Comparison of ENCODE assay signal across 29 cellular contexts in genomic region chr7:109407756-109408155, GRCh38.
"Had no signal": no experiment of that assay in that cellular context is flagged by ENCODE, and none has a peak within 500 bp of the region (broad histone marks: within the 10 kb centered on the region; RNA-seq: fewer than 3 reads in every experiment).

No MANE protein-coding gene starts in this region.

- H3K4me3 ChIP-seq: Peyer's patch, SJSA1 had no signal

- H3K4me2 ChIP-seq: SK-N-SH had no signal

- ATAC-seq: activated CD4-positive, alpha-beta T cell treated with anti-CD3 and anti-CD28 coated beads for 36 hours; activated CD4-positive, CD25-positive, alpha-beta regulatory T cell treated with anti-CD3 and anti-CD28 coated beads, Interleukin-2, amount 50 U/mL, for 24 hours; activated naive CD8-positive, alpha-beta T cell treated with anti-CD3 and anti-CD28 coated beads, Interleukin-2, amount 50 U/mL, for 24 hours; activated T-cell treated with anti-CD3 and anti-CD28 coated beads, Interleukin-2, amount 50 U/mL, for 4 hours; PC-3; WTC11 had no signal

- H3K27me3 ChIP-seq: brain microvascular endothelial cell, Peyer's patch, SJSA1 had no signal

- H3K36me3 ChIP-seq: brain microvascular endothelial cell, Peyer's patch, SJSA1 had no signal

- FAIRE-seq: colon had no signal

- H3K9ac ChIP-seq: SK-N-SH had no signal

- H3K9me3 ChIP-seq: Peyer's patch, SJSA1, SK-N-SH had no signal

- H3K4me1 ChIP-seq: Peyer's patch, SJSA1 had no signal

- H3K27ac ChIP-seq: brain microvascular endothelial cell, Peyer's patch, SJSA1 had no signal

- DNase-seq: activated CD4-positive, alpha-beta T cell treated with anti-CD3 and anti-CD28 coated beads for 36 hours; activated CD4-positive, alpha-beta T cell treated with anti-CD3 and anti-CD28 coated beads, Interleukin-2, amount 10 ng/mL, durations not matched to agents 7 days and 5 days; activated CD4-positive, alpha-beta T cell treated with anti-CD3 and anti-CD28 coated beads, Interleukin-2, amount 50 U/mL, for 48 hours; activated CD8-positive, alpha-beta memory T cell treated with anti-CD3 and anti-CD28 coated beads, Interleukin-2, amount 50 U/mL, for 4 hours; activated naive CD4-positive, alpha-beta T cell treated with anti-CD3 and anti-CD28 coated beads, Interleukin-2, amount 10 ng/mL, durations not matched to agents 7 days and 5 days; activated naive CD8-positive, alpha-beta T cell treated with anti-CD3 and anti-CD28 coated beads, Interleukin-2, amount 50 U/mL, for 24 hours; activated T-cell treated with anti-CD3 and anti-CD28 coated beads for 4 hours; activated T-cell treated with anti-CD3 and anti-CD28 coated beads, Interleukin-2, amount 50 U/mL, for 4 hours; anterior cingulate cortex; brain microvascular endothelial cell; central memory CD4-positive, alpha-beta T cell; NCI-H1048; NCI-H1105 treated with DMSO at 0.1 percent for 48 hours; NCI-H1436; NCI-H1694; NCI-H1930; NCI-H2081 treated with DMSO at 0.1 percent for 48 hours; NCI-H226; NCI-H446 treated with DMSO at 0.1 percent for 48 hours; NCI-H524; PC-3; Peyer's patch; RPMI8226; SHP77 treated with DMSO at 0.1 percent for 48 hours; SK-N-SH had no signal
